Comparison of ENCODE assay signal across 8 cellular contexts in genomic region chr6:15254074-15254975, GRCh38.
DNase-seq lines count a peak whose midpoint lies in the region; ATAC-seq, FAIRE-seq and TF ChIP-seq lines count a peak whose summit lies in the region.

No MANE protein-coding gene starts in this region.

- TF ChIP-seq CTCF in GM06990 (IDR thresholded peaks at IDR 0.05; ENCODE audit: insufficient read depth, low read length, poor library complexity, severe bottlenecking): peak; percentile 39

- DNase-seq in GM06990 (ENCODE audit: extremely low read depth, insufficient read length) (peak; percentile 57), NCI-H69 (lab: John Stamatoyannopoulos, UW) (peak; percentile 92), germinal center (ENCODE audit: low spot score) (peak; percentile 77), RCC 7860 (ENCODE audit: low spot score) (no peak), glomerular visceral epithelial cell (ENCODE audit: extremely low spot score) (no peak), retina (no peak)

- H3K4me3 ChIP-seq in GM06990 (replicated peaks; ENCODE audit: low read depth, low read length): no peak overlapping the region

- FAIRE-seq in RCC 7860 (lab: Jason Lieb, UNC): no peak

- H3K36me3 ChIP-seq in GM06990 (ENCODE audit: control insufficient read depth, insufficient read depth, low read length): no peaks in the 10 kb centered on the region

- peak; percentile 53 for ATAC-seq in GM21786 (IDR thresholded peaks at IDR 0.05; ENCODE audit: unreplicated experiment)
- no peak for ATAC-seq in HG02852 (IDR thresholded peaks at IDR 0.05; ENCODE audit: unreplicated experiment)

- H3K27me3 ChIP-seq in GM06990 (replicated peaks; ENCODE audit: control insufficient read depth, insufficient read depth, low read length): no peaks in the 10 kb centered on the region

Comparison
In these comparisons a context has a peak if more than half of its experiments do, and no peak if none do; other contexts are left out.
1. DNase-seq: peak in GM06990 (single experiment), NCI-H69 (single experiment) and germinal center (single experiment); none in RCC 7860 (single experiment), glomerular visceral epithelial cell (single experiment) and retina (single experiment).